In the genomic region with DNA sequence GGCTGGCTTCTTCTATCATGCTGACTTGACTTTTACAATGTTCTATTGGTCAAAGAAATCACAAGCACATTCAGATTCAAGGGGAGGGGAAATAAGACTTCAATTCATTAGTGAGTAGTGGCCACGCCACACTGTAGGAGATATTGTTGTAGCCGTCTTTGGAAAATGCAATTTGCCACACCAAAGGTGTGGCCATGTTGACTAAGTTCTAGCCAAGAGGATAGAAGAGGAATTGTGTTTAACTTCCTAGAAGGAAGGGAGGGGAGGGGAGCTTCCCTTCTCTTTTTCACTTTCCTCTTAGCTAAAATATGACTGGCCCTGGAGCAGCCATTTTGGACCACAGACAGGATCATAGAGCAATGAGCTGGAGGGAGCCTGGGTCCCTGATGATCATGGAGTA, we compare ENCODE assay signal across 1 cellular context.
TF ChIP-seq lines count a peak whose summit lies in the region.

No MANE protein-coding gene starts in this region.

TF ChIP-seq in GM23338, 12 proteins besides CTCF, POLR2A, EP300 and RAD21 (continued from another document):
- no peak for TF ChIP-seq ZNF331 (CRISPR knock-in tag; IDR thresholded peaks at IDR 0.05; ENCODE audit: low read depth)
- TF ChIP-seq STAT1 (IDR thresholded peaks at IDR 0.05; ENCODE audit: unreplicated experiment), result no peak
